ENCODE assay signal across 27 cellular contexts in the genomic region with DNA sequence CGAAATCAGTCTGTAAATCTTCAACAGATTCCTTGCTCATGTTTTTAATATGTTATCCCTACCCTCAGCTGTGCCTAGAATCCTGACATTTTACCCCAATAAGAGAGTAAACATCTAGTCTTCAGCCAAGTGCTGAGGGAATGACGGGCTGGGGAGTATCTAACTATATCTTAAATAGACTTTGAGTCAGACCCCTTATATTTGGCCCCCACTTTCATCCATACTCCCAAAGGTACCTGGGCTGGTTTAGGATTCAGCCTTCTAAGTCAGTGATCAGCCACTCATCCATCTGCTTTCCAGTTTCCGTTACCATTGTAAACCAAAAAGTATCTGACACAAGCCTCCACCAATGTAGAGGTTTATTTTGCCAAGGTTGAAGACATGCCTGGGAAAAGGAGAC.
"Had no signal": no experiment of that assay in that cellular context is flagged by ENCODE, and none has a peak within 500 bp of the region (broad histone marks: within the 10 kb centered on the region; RNA-seq: fewer than 3 reads in every experiment).

No MANE protein-coding gene starts in this region.

- H3K4me1 Mint-ChIP-seq: central memory CD8-positive, alpha-beta T cell had no signal

- H3K36me3 ChIP-seq: brain microvascular endothelial cell, SJCRH30, WERI-Rb-1 had no signal

- H3K4me3 Mint-ChIP-seq: activated CD8-positive, alpha-beta T cell treated with anti-CD3 and anti-CD28 coated beads for 36 hours; activated naive CD4-positive, alpha-beta T cell treated with anti-CD3 and anti-CD28 coated beads for 36 hours; activated T-cell treated with anti-CD3 and anti-CD28 coated beads, Interleukin-2, amount 50 U/mL, for 4 hours; activated T-helper 1 cell treated with anti-CD3 and anti-CD28 coated beads, Interleukin-12 subunit alpha, Interleukin-12 subunit beta, Interleukin-2, Interleukin-4 antibody, amounts not matched to agents 30 ng/mL and 10 ng/mL and 1 ng/mL, durations not matched to agents 14 hours and 24 hours and 36 hours; central memory CD8-positive, alpha-beta T cell had no signal

- H3K27me3 ChIP-seq: brain microvascular endothelial cell, SJCRH30 had no signal

- H3K4me3 ChIP-seq: SJCRH30, SK-N-MC had no signal

- H3K27ac ChIP-seq: SJCRH30, SK-N-MC, WERI-Rb-1 had no signal

- H3K27ac Mint-ChIP-seq: activated CD8-positive, alpha-beta T cell treated with anti-CD3 and anti-CD28 coated beads for 36 hours; activated naive CD4-positive, alpha-beta T cell treated with anti-CD3 and anti-CD28 coated beads for 36 hours; activated naive CD4-positive, alpha-beta T cell treated with anti-CD3 and anti-CD28 coated beads, Interleukin-2, amount 50 U/mL, for 72 hours; activated T-helper 1 cell treated with anti-CD3 and anti-CD28 coated beads, Interleukin-12 subunit alpha, Interleukin-12 subunit beta, Interleukin-2, Interleukin-4 antibody, amounts not matched to agents 30 ng/mL and 10 ng/mL and 1 ng/mL, durations not matched to agents 14 hours and 24 hours and 36 hours had no signal

- ATAC-seq: activated CD8-positive, alpha-beta T cell treated with anti-CD3 and anti-CD28 coated beads for 36 hours; activated naive CD4-positive, alpha-beta T cell treated with anti-CD3 and anti-CD28 coated beads, Interleukin-2, amount 50 U/mL, for 72 hours; activated T-cell treated with anti-CD3 and anti-CD28 coated beads, Interleukin-2, amount 50 U/mL, for 4 hours; Panc1 had no signal

- H3K27me3 Mint-ChIP-seq: activated CD8-positive, alpha-beta T cell treated with anti-CD3 and anti-CD28 coated beads for 36 hours had no signal

- DNase-seq: activated CD4-positive, alpha-beta T cell treated with anti-CD3 and anti-CD28 coated beads for 1 hour; activated CD4-positive, alpha-beta T cell treated with anti-CD3 and anti-CD28 coated beads for 48 hours; activated CD4-positive, alpha-beta T cell treated with anti-CD3 and anti-CD28 coated beads, Interleukin-2, amount 50 U/mL, for 4 hours; activated CD4-positive, CD25-positive, alpha-beta regulatory T cell; activated CD8-positive, alpha-beta T cell treated with anti-CD3 and anti-CD28 coated beads for 36 hours; activated gamma-delta T cell treated with Interleukin-2 at 50 U/mL for 16 hours; activated naive CD4-positive, alpha-beta T cell treated with anti-CD3 and anti-CD28 coated beads for 36 hours; activated T-cell treated with anti-CD3 and anti-CD28 coated beads for 4 hours; activated T-cell treated with anti-CD3 and anti-CD28 coated beads, Interleukin-2, amount 50 U/mL, for 4 hours; anterior cingulate cortex; Karpas-422; KBM-7; NCI-H1105; NCI-H1417 treated with DMSO at 0.1 percent for 48 hours; NCI-H187 treated with DMSO at 0.1 percent for 48 hours; NCI-H2081; NCI-H345; NCI-H524 treated with DMSO at 0.1 percent for 48 hours; SHP77; WERI-Rb-1 had no signal
